Comparison of ENCODE assay signal across 27 cellular contexts in genomic region chr6:112946051-112946450, GRCh38.
A peak's percentile ranks its signal among the peaks of the same experiment; 100 is the strongest.
DNase-seq lines count a peak whose midpoint lies in the region; FAIRE-seq and TF ChIP-seq lines count a peak whose summit lies in the region.
"Had no signal": no experiment of that assay in that cellular context is flagged by ENCODE, and none has a peak within 500 bp of the region (broad histone marks: within the 10 kb centered on the region; RNA-seq: fewer than 3 reads in every experiment).

No MANE protein-coding gene starts in this region.

- in situ Hi-C loops in brain microvascular endothelial cell (cut with HindIII; ENCODE audit: low pct_ligation_motif_present, low sequenced_read_pairs) = no loop called here

- no peak for FAIRE-seq in GM19239 (lab: Jason Lieb, UNC)
- FAIRE-seq: colon had no signal

- TF ChIP-seq CTCF in brain microvascular endothelial cell (IDR thresholded peaks at IDR 0.05; ENCODE audit: low read depth, low read length, missing control alignments) = no peak

- H3K27me3 ChIP-seq in brain microvascular endothelial cell (replicated peaks) = no peaks in the 10 kb centered on the region
- H3K27me3 ChIP-seq: BLaER1 treated with 17β-estradiol and CSF1 and Interleukin-3, amounts not matched to agents 10 nM and 100 nM; heart right ventricle; spleen had no signal

- no peaks in the 10 kb centered on the region for H3K36me3 ChIP-seq in brain microvascular endothelial cell (replicated peaks)
- H3K36me3 ChIP-seq: BLaER1 treated with 17β-estradiol and CSF1 and Interleukin-3, amounts not matched to agents 10 nM and 100 nM; HAP-1; heart right ventricle; spleen had no signal

- H3K4me3 ChIP-seq in brain microvascular endothelial cell (ENCODE audit: low read depth, low read length) = no peak overlapping the region
- H3K4me3 ChIP-seq: BLaER1 treated with 17β-estradiol and CSF1 and Interleukin-3, amounts not matched to agents 10 nM and 100 nM; HAP-1; heart right ventricle; spleen had no signal

- no peak overlapping the region for H3K27ac ChIP-seq in brain microvascular endothelial cell
- H3K27ac ChIP-seq: BLaER1 treated with 17β-estradiol and CSF1 and Interleukin-3, amounts not matched to agents 10 nM and 100 nM; heart right ventricle; HL-60; spleen had no signal

- peak; percentile 10 for DNase-seq in AG08395 (ENCODE audit: low spot score)
- peak; percentile 60 for DNase-seq in LHCN-M2 (ENCODE audit: low read depth)
- peak; percentile 47 for DNase-seq in astrocyte of the hippocampus (ENCODE audit: low read depth, low spot score)
- peak; percentile 71 for DNase-seq in iris pigment epithelial cell (ENCODE audit: low read depth)
- DNase-seq in activated T-cell treated with anti-CD3 and anti-CD28 coated beads, Interleukin-2, amount 50 U/mL, for 48 hours = no peak
- no peak for DNase-seq in brain microvascular endothelial cell
- no peak for DNase-seq in GM19239 (ENCODE audit: insufficient read length, low spot score)
- no peak for DNase-seq in HT-29 (ENCODE audit: low spot score)
- DNase-seq: activated CD4-positive, alpha-beta T cell treated with anti-CD3 and anti-CD28 coated beads, Interleukin-2, amount 50 U/mL, for 4 hours; activated CD4-positive, CD25-positive, alpha-beta regulatory T cell; activated CD8-positive, alpha-beta memory T cell treated with anti-CD3 and anti-CD28 coated beads, Interleukin-2, amount 50 U/mL, for 4 hours; activated naive CD8-positive, alpha-beta T cell treated with anti-CD3 and anti-CD28 coated beads for 36 hours; Calu3; heart right ventricle; left cardiac atrium; mesendoderm; naive B cell; NCI-H1105 treated with DMSO at 0.1 percent for 48 hours; NCI-H2029; nucleus accumbens; spleen; stimulated activated CD4-positive, alpha-beta T cell treated with anti-CD3 and anti-CD28 coated beads, Interleukin-2, amount 100 ng/mL, for 48 hours; T-helper 9 cell had no signal

Comparison
In these comparisons a context has a peak if more than half of its experiments do, and no peak if none do; other contexts are left out.
1. DNase-seq: peak in AG08395 (single experiment), LHCN-M2 (single experiment), astrocyte of the hippocampus (single experiment) and iris pigment epithelial cell (single experiment); none in activated T-cell treated with anti-CD3 and anti-CD28 coated beads, Interleukin-2, amount 50 U/mL, for 48 hours (0 of 2), brain microvascular endothelial cell (single experiment), GM19239 (single experiment) and HT-29 (single experiment).